ENCODE assay signal across 25 cellular contexts in the genomic region with DNA sequence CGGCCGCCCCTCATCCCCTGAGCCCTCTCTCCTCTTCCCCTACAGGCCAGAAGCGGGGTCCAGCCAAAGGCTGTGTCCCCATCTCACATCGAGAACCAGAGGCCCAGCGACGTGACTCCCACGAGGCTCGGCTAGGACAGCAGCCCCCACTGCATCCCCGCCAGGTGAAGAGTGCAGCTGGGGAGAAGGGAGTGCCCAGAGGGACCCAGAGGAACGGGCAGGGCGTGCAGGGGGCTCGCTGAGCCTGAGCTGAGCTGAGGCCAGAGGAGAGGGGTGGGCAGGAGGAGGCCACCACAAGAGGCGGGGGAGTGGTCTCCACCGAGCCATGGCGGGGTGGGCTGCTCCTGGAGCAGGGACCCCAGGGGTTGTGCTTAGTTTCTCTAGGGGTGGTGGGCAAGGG. TPM values are rescaled to one million over a fixed set of nuclear protein-coding genes. Genes with fewer than 3 reads are reported as not detected.
A peak's percentile ranks its signal among the peaks of the same experiment; 100 is the strongest.
DNase-seq lines count a peak whose midpoint lies in the region; ATAC-seq and TF ChIP-seq lines count a peak whose summit lies in the region.
"Had no signal": no experiment of that assay in that cellular context is flagged by ENCODE, and none has a peak within 500 bp of the region (broad histone marks: within the 10 kb centered on the region; RNA-seq: fewer than 3 reads in every experiment).

No MANE protein-coding gene starts in this region.

- H3K27ac ChIP-seq in BLaER1 treated with 17β-estradiol and CSF1 and Interleukin-3, amounts not matched to agents 10 nM and 100 nM = no peak overlapping the region
- no peak overlapping the region for H3K27ac ChIP-seq in RWPE2 (ENCODE audit: poor library complexity, severe bottlenecking)
- no peak overlapping the region for H3K27ac ChIP-seq in neuronal stem cell (replicated peaks; ENCODE audit: low read length)
- H3K27ac ChIP-seq in suprapubic skin = no peak overlapping the region
- H3K27ac ChIP-seq in Peyer's patch = no peak overlapping the region
- H3K27ac ChIP-seq in psoas muscle = no peak overlapping the region

- DNase-seq in RWPE2 (ENCODE audit: low spot score) = peak; percentile 79
- no peak for DNase-seq in neuronal stem cell (ENCODE audit: low spot score)
- no peak for DNase-seq in suprapubic skin (ENCODE audit: low spot score in 2 of 2)
- DNase-seq in Peyer's patch = no peak
- DNase-seq in psoas muscle = no peak
- no peak for DNase-seq in sciatic nerve (ENCODE audit: low spot score)
- DNase-seq: 8988T; ACHN; BE2C; C1 segment of cervical spinal cord; CD4-positive, alpha-beta memory T cell; CD4-positive, CD25-positive, alpha-beta regulatory T cell; CD8-positive, alpha-beta memory T cell; COR-L47; DMS 273 treated with DMSO at 0.1 percent for 48 hours; DMS153; DMS53; DMS79; DND-41; EL; GDM1 had no signal

- H3K14ac ChIP-seq in neuronal stem cell (ENCODE audit: low read length) = peak overlapping the region; percentile 89

- peak overlapping the region; percentile 44 for H3K18ac ChIP-seq in neuronal stem cell (ENCODE audit: low read length)

- H2BK12ac ChIP-seq in neuronal stem cell (ENCODE audit: low read length) = no peak overlapping the region

- H3K36me3 ChIP-seq in BLaER1 treated with 17β-estradiol and CSF1 and Interleukin-3, amounts not matched to agents 10 nM and 100 nM = no peaks in the 10 kb centered on the region
- H3K36me3 ChIP-seq in RWPE2 (ENCODE audit: low read depth) (no peaks in the 10 kb centered on the region), neuronal stem cell (replicated peaks in 1 of 2; ENCODE audit: control insufficient read depth in 2 of 2, insufficient read depth in 2 of 2, low read length in 2 of 2) (peaks cover 3 to 30% of the 10 kb centered on the region in 2 donors), suprapubic skin (no peaks in the 10 kb centered on the region), Peyer's patch (no peaks in the 10 kb centered on the region), psoas muscle (ENCODE audit: insufficient read depth in 1 of 2, low read depth in 1 of 2) (no peaks in the 10 kb centered on the region)
- H3K36me3 ChIP-seq: BE2C had no signal

- no peaks in the 10 kb centered on the region for H3K9me3 ChIP-seq in BLaER1 treated with 17β-estradiol and CSF1 and Interleukin-3, amounts not matched to agents 10 nM and 100 nM (replicated peaks in 1 of 11)
- H3K9me3 ChIP-seq in RWPE2 (ENCODE audit: severe bottlenecking) = peaks cover 2% of the 10 kb centered on the region
- peaks cover 2 to 3% of the 10 kb centered on the region in 2 donors for H3K9me3 ChIP-seq in neuronal stem cell (replicated peaks in 1 of 2; ENCODE audit: control insufficient read depth in 2 of 2, insufficient read depth in 1 of 2, low read depth in 1 of 2, low read length in 2 of 2)
- no peaks in the 10 kb centered on the region for H3K9me3 ChIP-seq in suprapubic skin
- no peaks in the 10 kb centered on the region for H3K9me3 ChIP-seq in Peyer's patch
- no peaks in the 10 kb centered on the region for H3K9me3 ChIP-seq in psoas muscle
- H3K9me3 ChIP-seq: BE2C had no signal

- H3K9ac ChIP-seq in BLaER1 treated with 17β-estradiol and CSF1 and Interleukin-3, amounts not matched to agents 10 nM and 100 nM = peak overlapping the region in 1 of 11 experiments; percentile 29; a peak in 1 of 22 replicates
- no peak overlapping the region for H3K9ac ChIP-seq in neuronal stem cell (ENCODE audit: low read depth, low read length, poor library complexity)

- H3K4me2 ChIP-seq in BLaER1 treated with 17β-estradiol and CSF1 and Interleukin-3, amounts not matched to agents 10 nM and 100 nM = peak overlapping the region in 8 of 11 experiments; percentile 82 to 95 (median 85); a peak in 14 of 22 replicates
- H3K4me2 ChIP-seq in neuronal stem cell (ENCODE audit: insufficient read depth, low read length, poor library complexity, severe bottlenecking) = no peak overlapping the region

- peaks cover 19 to 87% (median 49%) of the 10 kb centered on the region in 10 experiments for H3K4me1 ChIP-seq in BLaER1 treated with 17β-estradiol and CSF1 and Interleukin-3, amounts not matched to agents 10 nM and 100 nM
- H3K4me1 ChIP-seq in RWPE2 (ENCODE audit: insufficient read depth, poor library complexity, severe bottlenecking) (no peaks in the 10 kb centered on the region), neuronal stem cell (ENCODE audit: control insufficient read depth in 2 of 2, insufficient read depth in 1 of 2, low read depth in 1 of 2, low read length in 2 of 2) (no peaks in the 10 kb centered on the region), suprapubic skin (no peaks in the 10 kb centered on the region), Peyer's patch (no peaks in the 10 kb centered on the region), psoas muscle (no peaks in the 10 kb centered on the region)

- no peak for TF ChIP-seq POLR2A in suprapubic skin (IDR thresholded peaks at IDR 0.05)
- TF ChIP-seq POLR2A in Peyer's patch (IDR thresholded peaks at IDR 0.05) = no peak

- peak overlapping the region; percentile 65 for H3K23ac ChIP-seq in neuronal stem cell (ENCODE audit: low read depth, low read length, poor library complexity)

- intact Hi-C loops in psoas muscle (cut with DNase I) (no loop called here), sciatic nerve (cut with DNase I) (no loop called here)

- no CpG with 5 or more reads among the region's 15 CpGs for WGBS in neuronal stem cell (ENCODE audit: extremely low coverage in 2 of 2, insufficient read length in 2 of 2, insufficient replicate concordance in 1 of 2), 2 donors
- 85% methylated on average over 7 of the region's 15 CpGs for WGBS in suprapubic skin
- 79 to 86% (median 83%) methylated on average over 13 to 15 of the region's 15 CpGs for WGBS in psoas muscle, 3 donors

- peaks cover 17% of the 10 kb centered on the region for H3K79me1 ChIP-seq in neuronal stem cell (ENCODE audit: low read depth, low read length)

- H2AFZ ChIP-seq in neuronal stem cell (ENCODE audit: low read length) = no peak overlapping the region

- no peak overlapping the region for H4K8ac ChIP-seq in neuronal stem cell (ENCODE audit: low read depth, low read length)

- H2AK5ac ChIP-seq in neuronal stem cell (ENCODE audit: low read depth, low read length) = peak overlapping the region; percentile 37

- no peak for TF ChIP-seq EP300 in suprapubic skin (IDR thresholded peaks at IDR 0.05)

- peak overlapping the region; percentile 89 for H3K4ac ChIP-seq in neuronal stem cell (ENCODE audit: low read length)

- no peak overlapping the region for H2BK120ac ChIP-seq in neuronal stem cell (ENCODE audit: low read depth, low read length)

- no peak for TF ChIP-seq CTCF in RWPE2 (IDR thresholded peaks at IDR 0.05; ENCODE audit: poor library complexity, severe bottlenecking)
- no peak for TF ChIP-seq CTCF in suprapubic skin (IDR thresholded peaks at IDR 0.05)
- TF ChIP-seq CTCF in Peyer's patch (IDR thresholded peaks at IDR 0.05) = no peak
- TF ChIP-seq CTCF in psoas muscle (IDR thresholded peaks at IDR 0.05) = no peak

- peaks cover 0 to 32% (median 12%) of the 10 kb centered on the region in 11 experiments; a peak in 14 of 22 replicates for H4K20me1 ChIP-seq in BLaER1 treated with 17β-estradiol and CSF1 and Interleukin-3, amounts not matched to agents 10 nM and 100 nM

- H3K27me3 ChIP-seq in BLaER1 treated with 17β-estradiol and CSF1 and Interleukin-3, amounts not matched to agents 10 nM and 100 nM = peaks cover 0 to 24% (median 0%) of the 10 kb centered on the region in 11 experiments; a peak in 4 of 22 replicates
- H3K27me3 ChIP-seq in RWPE2 (ENCODE audit: insufficient read depth, poor library complexity, severe bottlenecking) (no peaks in the 10 kb centered on the region), neuronal stem cell (ENCODE audit: control insufficient read depth in 3 of 3, insufficient read depth in 3 of 3, low read depth in 1 of 3, low read length in 3 of 3) (no peaks in the 10 kb centered on the region), suprapubic skin (peaks cover 41% of the 10 kb centered on the region), Peyer's patch (no peaks in the 10 kb centered on the region), psoas muscle (ENCODE audit: insufficient read depth in 3 of 3, low read length in 2 of 3) (peaks cover 0 to 14% (median 2%) of the 10 kb centered on the region in 3 donors)
- H3K27me3 ChIP-seq: BE2C had no signal

- H3K4me3 ChIP-seq in BLaER1 treated with 17β-estradiol and CSF1 and Interleukin-3, amounts not matched to agents 10 nM and 100 nM = no peak overlapping the region
- H3K4me3 ChIP-seq in RWPE2 (ENCODE audit: severe bottlenecking) (no peak overlapping the region), neuronal stem cell (ENCODE audit: low read length in 2 of 2) (no peak overlapping the region), suprapubic skin (no peak overlapping the region), Peyer's patch (no peak overlapping the region), psoas muscle (no peak overlapping the region)
- H3K4me3 ChIP-seq: GM12878 had no signal

- no peak overlapping the region for H2BK15ac ChIP-seq in neuronal stem cell (ENCODE audit: low read length)

- H4K91ac ChIP-seq in neuronal stem cell (ENCODE audit: low read depth, low read length, poor library complexity) = no peak overlapping the region

- H2BK5ac ChIP-seq in neuronal stem cell (ENCODE audit: low read length) = peak overlapping the region; percentile 53

- ATAC-seq in RWPE2 (ENCODE audit: low read depth) (no peak), psoas muscle (no peak), sciatic nerve (no peak)
- ATAC-seq: GM12878 had no signal

RNA-seq across cellular contexts. Expression of a gene that starts 32.6 kb away (rescaled TPM):
- polyA plus RNA-seq in neuronal stem cell (2013, experiment 1 of 2) = 79.3 TPM
- 73.4 TPM for polyA plus RNA-seq in neuronal stem cell (2013, experiment 2 of 2)
- under 1 TPM in 1 of 4 donors, not detected in 3; 0.76 TPM for total RNA-seq in suprapubic skin
- not detected for total RNA-seq in Peyer's patch
- 1 to 10 TPM in 1 of 4 donors, under 1 TPM in 3; 0.11 to 2.8 (median 0.28) TPM for total RNA-seq in psoas muscle
- under 1 TPM in 2 of 3 donors, not detected in 1; 0.01 to 0.03 TPM for polyA plus RNA-seq in psoas muscle
- not detected for total RNA-seq in sciatic nerve
- total RNA-seq: CD4-positive, alpha-beta memory T cell; CD8-positive, alpha-beta memory T cell had no signal
- polyA plus RNA-seq: AG04450; CD14-positive monocyte; CD4-positive, alpha-beta memory T cell; CD8-positive, alpha-beta memory T cell had no signal

RNA-seq across cellular contexts. Expression of a gene that starts 59.0 kb away (rescaled TPM):
- polyA plus RNA-seq in neuronal stem cell (2013, experiment 1 of 2) = 0.57 TPM
- 0.96 TPM for polyA plus RNA-seq in neuronal stem cell (2013, experiment 2 of 2)
- 10 to 100 TPM in 3 of 4 donors, 1 to 10 TPM in 1; 4.8 to 13.4 (median 12.0) TPM for total RNA-seq in suprapubic skin
- total RNA-seq in Peyer's patch = 1 to 10 TPM in 3 of 4 donors, under 1 TPM in 1; 0.67 to 3.3 (median 2.1) TPM
- 1,000 to 10,000 TPM; 1,781 to 2,126 (median 2,004) TPM for total RNA-seq in psoas muscle
- polyA plus RNA-seq in psoas muscle = 1,000 to 10,000 TPM in 2 of 3 donors, 100 to 1,000 TPM in 1; 952 to 1,898 (median 1,229) TPM
- total RNA-seq in sciatic nerve = 0.45 TPM
- polyA plus RNA-seq: CD14-positive monocyte; CD4-positive, alpha-beta memory T cell; GM12878 had no signal

Comparison
In these comparisons a context has a peak if more than half of its experiments do, and no peak if none do; other contexts are left out.
1. RNA of a gene that starts 59.0 kb away (total RNA-seq): 1,781 to 2,126 TPM in psoas muscle; 4.8 to 13.4 TPM in suprapubic skin, 0.67 to 3.3 TPM in Peyer's patch and 0.45 TPM in sciatic nerve (single experiment); every median in the first group is over 100 times any median in the second.